In the genomic region with DNA sequence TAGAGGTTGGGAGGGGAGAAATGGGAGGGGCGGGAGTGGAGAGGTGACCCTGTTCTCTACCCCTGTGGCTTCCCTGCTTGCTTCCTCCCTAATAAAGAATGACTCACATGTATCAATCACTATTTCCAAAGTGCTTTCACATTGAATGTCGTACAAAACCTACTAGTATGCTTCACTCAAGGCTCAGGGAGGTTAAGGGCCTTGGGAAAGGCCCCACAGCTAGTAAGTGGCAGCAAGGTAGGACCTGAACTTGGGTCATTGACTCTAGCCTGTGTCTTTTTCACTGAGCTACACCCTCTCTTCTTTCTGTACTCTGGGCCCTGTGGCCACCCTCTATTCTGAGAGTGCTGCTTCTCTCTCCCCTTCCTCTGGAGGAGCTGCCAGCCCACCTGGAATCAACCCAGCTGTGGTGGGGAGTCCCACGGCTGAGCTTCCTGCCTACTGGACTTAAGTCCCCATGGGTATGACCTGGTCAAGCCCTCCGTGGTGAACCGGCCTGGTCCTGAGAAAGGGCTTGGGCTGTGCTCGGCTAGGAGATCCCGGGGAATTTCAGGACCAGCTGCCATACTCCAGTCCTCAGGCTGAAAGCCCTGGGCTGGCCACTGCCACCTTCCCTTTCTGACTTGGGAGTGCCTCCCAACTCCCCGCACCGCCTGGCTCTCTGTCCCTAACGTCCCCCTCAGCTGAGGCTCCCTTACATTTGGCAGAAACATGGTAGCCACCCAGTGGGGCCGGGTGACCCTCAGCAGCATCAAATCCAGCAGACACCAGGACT, we compare ENCODE assay signal across 1 cellular context.
TF ChIP-seq lines count a peak whose summit lies in the region.

No MANE protein-coding gene starts in this region.

TF ChIP-seq in endothelial cell of umbilical vein, 7 proteins besides CTCF, POLR2A, EP300 and RAD21:
- TF ChIP-seq MYC (IDR thresholded peaks at IDR 0.05; ENCODE audit: low read depth, low read length) = no peak
- peak; percentile 4 for TF ChIP-seq POLR2AphosphoS5 (IDR thresholded peaks at IDR 0.05; ENCODE audit: insufficient read depth, low read depth, low read length)
- no peak for TF ChIP-seq JUN (IDR thresholded peaks at IDR 0.05; ENCODE audit: borderline replicate concordance, insufficient read depth, insufficient read length, low read depth)
- TF ChIP-seq GATA2 (IDR thresholded peaks at IDR 0.05; ENCODE audit: insufficient read depth, insufficient read length, low read depth, low read length) = no peak
- TF ChIP-seq EZH2 (IDR thresholded peaks at IDR 0.05; ENCODE audit: borderline replicate concordance, low read depth, low read length, severe bottlenecking) = no peak
